Comparison of ENCODE assay signal across 11 cellular contexts in genomic region chr10:132560248-132560731, GRCh38. TPM values are rescaled to one million over a fixed set of nuclear protein-coding genes. Genes with fewer than 3 reads are reported as not detected.
DNase-seq lines count a peak whose midpoint lies in the region; ATAC-seq and TF ChIP-seq lines count a peak whose summit lies in the region.
"Had no signal": no experiment of that assay in that cellular context is flagged by ENCODE, and none has a peak within 500 bp of the region (broad histone marks: within the 10 kb centered on the region; RNA-seq: fewer than 3 reads in every experiment).

No MANE protein-coding gene starts in this region.

- no peak overlapping the region for H3K4me3 Mint-ChIP-seq in glutamatergic neuron (ENCODE audit: unreplicated experiment)

- peak overlapping the region; percentile 26; the same call in 1 of the 2 replicates for H3K27ac ChIP-seq in DND-41 (ENCODE audit: low read length)
- H3K27ac ChIP-seq: prostate gland had no signal

- H3K27me3 ChIP-seq in DND-41 (ENCODE audit: insufficient read depth, low read length, poor library complexity): no peaks in the 10 kb centered on the region

- peaks cover 100% of the 10 kb centered on the region for H3K79me2 ChIP-seq in DND-41 (ENCODE audit: insufficient read depth, low read length)

- H3K9ac ChIP-seq in DND-41 (ENCODE audit: low read depth, low read length): no peak overlapping the region

- H3K4me2 ChIP-seq in DND-41 (ENCODE audit: insufficient read depth, low read length): no peak overlapping the region

- DNase-seq in DND-41 (no peak), SKM-1 treated with dmso at 0.1 percent for 144 hours (lab: John Stamatoyannopoulos, UW; ENCODE audit: unreplicated experiment) (peak; percentile 70), glutamatergic neuron (peak; percentile 3), T-helper 2 cell (no peak), nucleus accumbens (lab: John Stamatoyannopoulos, UW) (no peak)
- DNase-seq: NCI-H187, substantia nigra had no signal

- no peak overlapping the region for H2AFZ ChIP-seq in DND-41 (ENCODE audit: low read depth, low read length)

- ATAC-seq in DND-41 (ENCODE audit: insufficient read depth, low read depth) (no peak), HG03108 (IDR thresholded peaks at IDR 0.05; ENCODE audit: unreplicated experiment) (peak; percentile 31), GM21529 (IDR thresholded peaks at IDR 0.05; ENCODE audit: unreplicated experiment) (no peak), HG02623 (IDR thresholded peaks at IDR 0.05; ENCODE audit: unreplicated experiment) (no peak)

- no peak for TF ChIP-seq CTCF in DND-41 (IDR thresholded peaks at IDR 0.05; ENCODE audit: borderline replicate concordance, extremely low read depth, low read length, poor library complexity, severe bottlenecking)
- no peak for TF ChIP-seq CTCF in glutamatergic neuron (IDR thresholded peaks at IDR 0.05; ENCODE audit: partially characterized antibody, unreplicated experiment)

- no peaks in the 10 kb centered on the region for H3K9me3 ChIP-seq in DND-41 (ENCODE audit: insufficient read depth, low read length, severe bottlenecking)
- H3K9me3 ChIP-seq: prostate gland had no signal

- H3K4me1 Mint-ChIP-seq in glutamatergic neuron (ENCODE audit: low read depth, unreplicated experiment): peaks cover 17% of the 10 kb centered on the region

- 0 out of 2 replicates have a peak, but pooled peaks cover 6% of the 10 kb centered on the region for H3K36me3 ChIP-seq in DND-41 (ENCODE audit: insufficient read depth, low read length)
- H3K36me3 ChIP-seq: prostate gland had no signal

- peaks cover 7% of the 10 kb centered on the region for H3K27me3 Mint-ChIP-seq in glutamatergic neuron (ENCODE audit: unreplicated experiment)

- H3K4me1 ChIP-seq in DND-41 (ENCODE audit: insufficient read depth, low read length): peaks cover 6% of the 10 kb centered on the region

- H3K9me3 Mint-ChIP-seq in glutamatergic neuron (ENCODE audit: unreplicated experiment): peaks cover 8% of the 10 kb centered on the region

- H4K20me1 ChIP-seq in DND-41 (ENCODE audit: insufficient read depth, low read length): peaks cover 90% of the 10 kb centered on the region

- H3K27ac Mint-ChIP-seq in glutamatergic neuron (ENCODE audit: unreplicated experiment): no peak overlapping the region

- H3K36me3 Mint-ChIP-seq in glutamatergic neuron (ENCODE audit: unreplicated experiment): peaks cover 21% of the 10 kb centered on the region

- no peak overlapping the region for H3K4me3 ChIP-seq in DND-41 (ENCODE audit: low read depth in 1 of 2, low read length in 2 of 2)
- H3K4me3 ChIP-seq: prostate gland had no signal

RNA-seq across cellular contexts. Expression of gene INPP5A, which starts 22.7 kb away (rescaled TPM):
- total RNA-seq in glutamatergic neuron (ENCODE audit: unreplicated experiment): 36.3 TPM

Comparison
In these comparisons a context has a peak if more than half of its experiments do, and no peak if none do; other contexts are left out.
1. DNase-seq: peak in SKM-1 treated with dmso at 0.1 percent for 144 hours (single experiment) and glutamatergic neuron (single experiment); none in DND-41 (single experiment), T-helper 2 cell (0 of 5) and nucleus accumbens (0 of 56).